Comparison of ENCODE assay signal across 8 cellular contexts in genomic region chr17:81552244-81553017, GRCh38. TPM values are rescaled to one million over a fixed set of nuclear protein-coding genes. Genes with fewer than 3 reads are reported as not detected.
DNase-seq lines count a peak whose midpoint lies in the region; ATAC-seq and TF ChIP-seq lines count a peak whose summit lies in the region.

A gene with protein sequence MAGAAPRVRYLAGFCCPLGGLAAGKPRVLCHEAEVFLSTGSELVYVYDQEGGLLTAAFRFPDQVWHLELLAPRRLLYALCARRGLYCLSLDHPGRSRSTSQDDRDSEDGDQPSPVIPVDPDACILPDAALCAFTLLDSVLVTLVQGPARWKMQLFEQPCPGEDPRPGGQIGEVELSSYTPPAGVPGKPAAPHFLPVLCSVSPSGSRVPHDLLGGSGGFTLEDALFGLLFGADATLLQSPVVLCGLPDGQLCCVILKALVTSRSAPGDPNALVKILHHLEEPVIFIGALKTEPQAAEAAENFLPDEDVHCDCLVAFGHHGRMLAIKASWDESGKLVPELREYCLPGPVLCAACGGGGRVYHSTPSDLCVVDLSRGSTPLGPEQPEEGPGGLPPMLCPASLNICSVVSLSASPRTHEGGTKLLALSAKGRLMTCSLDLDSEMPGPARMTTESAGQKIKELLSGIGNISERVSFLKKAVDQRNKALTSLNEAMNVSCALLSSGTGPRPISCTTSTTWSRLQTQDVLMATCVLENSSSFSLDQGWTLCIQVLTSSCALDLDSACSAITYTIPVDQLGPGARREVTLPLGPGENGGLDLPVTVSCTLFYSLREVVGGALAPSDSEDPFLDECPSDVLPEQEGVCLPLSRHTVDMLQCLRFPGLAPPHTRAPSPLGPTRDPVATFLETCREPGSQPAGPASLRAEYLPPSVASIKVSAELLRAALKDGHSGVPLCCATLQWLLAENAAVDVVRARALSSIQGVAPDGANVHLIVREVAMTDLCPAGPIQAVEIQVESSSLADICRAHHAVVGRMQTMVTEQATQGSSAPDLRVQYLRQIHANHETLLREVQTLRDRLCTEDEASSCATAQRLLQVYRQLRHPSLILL (minus strand): TSS chr17:81552353. CDS start chr17:81552330, 23 bp downstream.

- H3K4me1 Mint-ChIP-seq in activated CD8-positive, alpha-beta memory T cell treated with anti-CD3 and anti-CD28 coated beads, Interleukin-2, amount 10 ng/mL, durations not matched to agents 7 days and 5 days: peaks cover 41% of the 10 kb centered on the region
- peaks cover 10% of the 10 kb centered on the region for H3K4me1 Mint-ChIP-seq in endodermal cell

- peak; percentile 39 for ATAC-seq in GM18867 (IDR thresholded peaks at IDR 0.05; ENCODE audit: unreplicated experiment)
- peak; percentile 49 for ATAC-seq in HG03280 (IDR thresholded peaks at IDR 0.05; ENCODE audit: unreplicated experiment)
- ATAC-seq in activated CD8-positive, alpha-beta memory T cell treated with anti-CD3 and anti-CD28 coated beads, Interleukin-2, amount 10 ng/mL, durations not matched to agents 7 days and 5 days: peak; percentile 68

- H3K27ac Mint-ChIP-seq in activated CD8-positive, alpha-beta memory T cell treated with anti-CD3 and anti-CD28 coated beads, Interleukin-2, amount 10 ng/mL, durations not matched to agents 7 days and 5 days: peak within 1 kb of the TSS; percentile 89
- peak within 1 kb of the TSS; percentile 90 for H3K27ac Mint-ChIP-seq in endodermal cell

- DNase-seq in AG08395 (ENCODE audit: low spot score) (peak; percentile 90), NOMO-1 (lab: John Stamatoyannopoulos, UW; ENCODE audit: unreplicated experiment in 2 of 2) (peak; percentile 76 to 82), endodermal cell (peak; percentile 95)
- DNase-seq in activated CD8-positive, alpha-beta memory T cell treated with anti-CD3 and anti-CD28 coated beads, Interleukin-2, amount 10 ng/mL, durations not matched to agents 7 days and 5 days: peak; percentile 85
- DNase-seq in stimulated activated CD8-positive, alpha-beta memory T cell treated with anti-CD3 and anti-CD28 coated beads, Interleukin-15, amount 100 ng/mL, for 24 hours (ENCODE audit: low read depth): peak; percentile 71

- peak within 1 kb of the TSS; percentile 62 for H3K9ac ChIP-seq in endodermal cell (ENCODE audit: extremely low read depth, low read length, poor library complexity, severe bottlenecking)

- H3K9me3 ChIP-seq in endodermal cell (ENCODE audit: control insufficient read depth, low read length) (no peaks in the 10 kb centered on the region), mesodermal cell (ENCODE audit: control insufficient read depth, low read length) (no peaks in the 10 kb centered on the region)

- H3K4me3 Mint-ChIP-seq in activated CD8-positive, alpha-beta memory T cell treated with anti-CD3 and anti-CD28 coated beads, Interleukin-2, amount 10 ng/mL, durations not matched to agents 7 days and 5 days: peak within 1 kb of the TSS; percentile 82
- peak within 1 kb of the TSS; percentile 79 for H3K4me3 Mint-ChIP-seq in endodermal cell

- H3K36me3 ChIP-seq in endodermal cell (ENCODE audit: control insufficient read depth, insufficient read depth, low read length) (peaks cover 28% of the 10 kb centered on the region), mesodermal cell (ENCODE audit: control insufficient read depth, insufficient read depth, low read length) (peaks cover 41% of the 10 kb centered on the region)

- no peak for TF ChIP-seq CTCF in endodermal cell (conservative IDR thresholded peaks at IDR 0.05)

- no peaks in the 10 kb centered on the region for H3K27me3 Mint-ChIP-seq in activated CD8-positive, alpha-beta memory T cell treated with anti-CD3 and anti-CD28 coated beads, Interleukin-2, amount 10 ng/mL, durations not matched to agents 7 days and 5 days
- H3K27me3 Mint-ChIP-seq in endodermal cell (ENCODE audit: insufficient read depth): no peaks in the 10 kb centered on the region

- H3K4me1 ChIP-seq in endodermal cell (ENCODE audit: control insufficient read depth, insufficient read depth, low read length): peaks cover 3% of the 10 kb centered on the region
- peaks cover 33% of the 10 kb centered on the region for H3K4me1 ChIP-seq in mesodermal cell (ENCODE audit: control insufficient read depth, insufficient read depth, low read length, poor library complexity, severe bottlenecking)

- H3K27me3 ChIP-seq in endodermal cell (ENCODE audit: control insufficient read depth, insufficient read depth, low read length, poor library complexity, severe bottlenecking): no peaks in the 10 kb centered on the region

- H3K36me3 Mint-ChIP-seq in activated CD8-positive, alpha-beta memory T cell treated with anti-CD3 and anti-CD28 coated beads, Interleukin-2, amount 10 ng/mL, durations not matched to agents 7 days and 5 days: peaks cover 8% of the 10 kb centered on the region
- H3K36me3 Mint-ChIP-seq in endodermal cell (ENCODE audit: low read depth): peaks cover 27% of the 10 kb centered on the region

- WGBS in endodermal cell (ENCODE audit: insufficient coverage in 1 of 2, insufficient read length in 1 of 2), 2 experiments: 0% methylated on average over 46 to 85 of the region's 85 CpGs
- WGBS in mesodermal cell (ENCODE audit: insufficient coverage in 2 of 2), 2 experiments: 0 to 1% methylated on average over 69 to 81 of the region's 85 CpGs

- H3K4me3 ChIP-seq in endodermal cell (ENCODE audit: low read length) (peak within 1 kb of the TSS; percentile 95), mesodermal cell (ENCODE audit: extremely low read depth, insufficient read depth, low read length, poor library complexity, severe bottlenecking) (peak within 1 kb of the TSS; percentile 91)

- H3K27ac ChIP-seq in endodermal cell (ENCODE audit: low read depth, low read length): peak within 1 kb of the TSS; percentile 82
- H3K27ac ChIP-seq in mesodermal cell (ENCODE audit: low read depth, low read length, severe bottlenecking): peak within 1 kb of the TSS; percentile 76

- CTCF ChIA-PET in activated CD8-positive, alpha-beta memory T cell treated with anti-CD3 and anti-CD28 coated beads, Interleukin-2, amount 10 ng/mL, durations not matched to agents 7 days and 5 days (lab: Charles Lee): interaction anchor here (0.8 to 1.7 kb wide), 9 partner anchors 8 to 300 kb away, joined by 3 to 12 read pairs (median 3); no protein-coding TSS in a partner anchor

- no peaks in the 10 kb centered on the region for H3K9me3 Mint-ChIP-seq in activated CD8-positive, alpha-beta memory T cell treated with anti-CD3 and anti-CD28 coated beads, Interleukin-2, amount 10 ng/mL, durations not matched to agents 7 days and 5 days (ENCODE audit: low read depth)
- H3K9me3 Mint-ChIP-seq in endodermal cell: no peaks in the 10 kb centered on the region

RNA-seq across cellular contexts. Expression of the gene that starts here (rescaled TPM):
- 10 to 100 TPM; 39.8 to 44.5 TPM for total RNA-seq in activated CD8-positive, alpha-beta memory T cell treated with anti-CD3 and anti-CD28 coated beads, Interleukin-2, amount 10 ng/mL, durations not matched to agents 7 days and 5 days
- 10 to 100 TPM; 34.5 to 39.5 TPM for total RNA-seq in endodermal cell
- polyA plus RNA-seq in endodermal cell (2013, experiment 1 of 2): 25.9 TPM
- 24.1 TPM for polyA plus RNA-seq in endodermal cell (2013, experiment 2 of 2)
- polyA plus RNA-seq in mesodermal cell (2013, experiment 1 of 2): 19.1 TPM
- polyA plus RNA-seq in mesodermal cell (2013, experiment 2 of 2): 15.6 TPM

Comparison
In these comparisons a context has a peak if more than half of its experiments do, and no peak if none do; other contexts are left out.
1. Peak in every context shown above with its lines: DNase-seq, ATAC-seq, H3K4me3 ChIP-seq and H3K27ac ChIP-seq.